Comparison of ENCODE assay signal across 12 cellular contexts in the genomic region with DNA sequence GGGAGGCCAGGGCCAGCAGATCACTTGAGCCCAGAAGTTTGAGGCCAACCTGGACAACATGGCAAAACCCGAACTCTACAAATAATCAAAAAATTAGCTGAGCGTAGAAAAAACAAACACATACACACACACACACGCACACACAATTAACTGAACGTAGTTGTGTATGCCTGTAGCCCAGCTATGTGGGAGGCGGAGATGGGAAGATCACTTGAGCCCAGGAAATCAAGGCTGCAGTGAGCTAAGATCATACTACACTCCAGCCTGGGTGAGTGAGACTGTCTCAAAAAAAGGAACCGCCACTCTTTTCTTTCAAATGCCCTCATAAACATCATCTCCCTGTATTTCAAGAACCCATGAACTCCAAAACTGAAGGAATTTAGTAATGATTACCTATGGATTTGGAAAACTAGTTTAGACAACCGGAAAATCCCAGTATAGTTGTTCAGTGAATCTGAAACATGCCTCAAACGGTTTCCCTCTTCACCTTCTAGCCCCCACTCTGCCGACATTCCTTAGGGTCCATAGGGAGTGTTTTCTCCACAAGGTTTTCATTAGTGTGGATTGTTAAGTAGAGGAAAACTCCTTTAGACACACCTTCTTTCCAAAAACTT. TPM values are rescaled to one million over a fixed set of nuclear protein-coding genes. Genes with fewer than 3 reads are reported as not detected.
DNase-seq lines count a peak whose midpoint lies in the region; ATAC-seq, FAIRE-seq and TF ChIP-seq lines count a peak whose summit lies in the region.
"Had no signal": no experiment of that assay in that cellular context is flagged by ENCODE, and none has a peak within 500 bp of the region (broad histone marks: within the 10 kb centered on the region; RNA-seq: fewer than 3 reads in every experiment).

No MANE protein-coding gene starts in this region.

- H3K9me3 ChIP-seq in SK-N-SH (no peaks in the 10 kb centered on the region), HepG2 (ENCODE audit: low read length) (no peaks in the 10 kb centered on the region)

- peak overlapping the region in 1 of 2 donors; percentile 50 for H3K4me3 Mint-ChIP-seq in activated T-cell treated with anti-CD3 and anti-CD28 coated beads, Interleukin-2, amount 50 U/mL, for 72 hours

- H3K9me2 ChIP-seq in SK-N-SH, result no peaks in the 10 kb centered on the region

- H3F3A ChIP-seq in SK-N-SH (replicated peaks; ENCODE audit: insufficient read depth), result peaks cover 23% of the 10 kb centered on the region

- H3K9ac ChIP-seq in SK-N-SH (no peak overlapping the region; the same call in 1 of the 2 replicates), HepG2 (ENCODE audit: insufficient read depth, low read depth, low read length) (no peak overlapping the region)

- H3K36me3 ChIP-seq in SK-N-SH (replicated peaks in 1 of 2; ENCODE audit: control insufficient read depth in 1 of 2, insufficient read depth in 2 of 2, low read length in 1 of 2) (peaks cover 29 to 33% of the 10 kb centered on the region in 2 experiments), HepG2 (replicated peaks in 1 of 2; ENCODE audit: control insufficient read depth in 1 of 2, insufficient read depth in 2 of 2, low read length in 2 of 2) (peaks cover 2 to 22% of the 10 kb centered on the region in 2 experiments; a peak in 3 of 5 replicates)

- 94% methylated on average over 9 of the region's 9 CpGs for WGBS in SK-N-SH (ENCODE audit: low lambda C conversion rate)
- 64% methylated on average over 9 of the region's 9 CpGs for WGBS in HepG2 (ENCODE audit: low lambda C conversion rate)

- TF ChIP-seq EP300 in SK-N-SH (IDR thresholded peaks at IDR 0.05; ENCODE audit: borderline replicate concordance in 1 of 2, low read depth in 1 of 2, low read length in 1 of 2) (no peak), HepG2 (IDR thresholded peaks at IDR 0.05; ENCODE audit: low read depth in 2 of 2, low read length in 2 of 2) (no peak), HepG2 (CRISPR knock-in tag; IDR thresholded peaks at IDR 0.05; ENCODE audit: borderline replicate concordance) (no peak)

- H3K4me1 ChIP-seq in SK-N-SH (ENCODE audit: control insufficient read depth in 1 of 2, insufficient read depth in 2 of 2, low read depth in 1 of 2, low read length in 1 of 2), result peaks cover 9 to 28% of the 10 kb centered on the region in 2 experiments; a peak in 3 of 4 replicates
- peaks cover 63% of the 10 kb centered on the region for H3K4me1 ChIP-seq in HepG2 (ENCODE audit: insufficient read depth, low read length)

- peak overlapping the region in 1 of 2 experiments; percentile 90; a peak in 2 of 4 replicates for H3K4me3 ChIP-seq in SK-N-SH (ENCODE audit: low read depth in 2 of 2, low read length in 1 of 2)
- no peak overlapping the region for H3K4me3 ChIP-seq in HepG2 (replicated peaks in 1 of 3; ENCODE audit: insufficient read depth in 1 of 3, low read depth in 2 of 3, low read length in 3 of 3)

- no peaks in the 10 kb centered on the region for H3K9me3 Mint-ChIP-seq in activated T-cell treated with anti-CD3 and anti-CD28 coated beads, Interleukin-2, amount 50 U/mL, for 72 hours

- TF ChIP-seq RAD21 in SK-N-SH (IDR thresholded peaks at IDR 0.05; ENCODE audit: low read length) (no peak), HepG2 (CRISPR knock-in tag; IDR thresholded peaks at IDR 0.05) (no peak)

- BruUV-seq in HepG2 (replicated peaks; lab: Mats Ljungman, UMichigan), result no TSS peak

- peak overlapping the region in 1 of 2 experiments; percentile 39; a peak in 1 of 4 replicates for H3K27ac ChIP-seq in SK-N-SH (ENCODE audit: low read depth in 2 of 2, low read length in 1 of 2)
- H3K27ac ChIP-seq in HepG2 (ENCODE audit: extremely low read length, insufficient read depth, low read length), result no peak overlapping the region
- peak overlapping the region; percentile 3 for H3K27ac ChIP-seq in substantia nigra (ENCODE audit: low read depth, low read length, poor library complexity, severe bottlenecking)

- H3K27me3 Mint-ChIP-seq in activated T-cell treated with anti-CD3 and anti-CD28 coated beads, Interleukin-2, amount 50 U/mL, for 72 hours (ENCODE audit: low read depth), result no peaks in the 10 kb centered on the region

- in situ Hi-C loops in HepG2 (cut with HindIII; ENCODE audit: extremely low pct_ligation_motif_present, low pct_unique_long_range_greater_than_20kb), result no loop called here

- no peak for TF ChIP-seq CTCF in SK-N-SH (IDR thresholded peaks at IDR 0.05)
- TF ChIP-seq CTCF in HepG2 (CRISPR knock-in tag; IDR thresholded peaks at IDR 0.05), result no peak

- TF ChIP-seq POLR2A in HepG2 (IDR thresholded peaks at IDR 0.05; ENCODE audit: insufficient read depth in 1 of 2, low read depth in 2 of 2, low read length in 2 of 2), result peak; percentile 32 to 69; a peak in 2 of 4 replicates

- H3K4me2 ChIP-seq in SK-N-SH (peak overlapping the region; percentile 86; the same call in 1 of the 2 replicates), HepG2 (ENCODE audit: low read depth, low read length) (peak overlapping the region; percentile 97)

- CTCF ChIA-PET in SK-N-SH (lab: Yijun Ruan, JAX), result interaction anchor here (0.7 to 10.6 kb wide), 5 partner anchors 10 to 146 kb away, joined by 3 to 99 read pairs (median 5); partner anchors contain the start of gene NUDT17
- CTCF ChIA-PET in HepG2 (lab: Yijun Ruan, JAX; ENCODE audit: low intra/inter-chr PET ratio, low total read pairs), result no interaction called here

- peaks cover 74% of the 10 kb centered on the region for H3K4me1 Mint-ChIP-seq in activated T-cell treated with anti-CD3 and anti-CD28 coated beads, Interleukin-2, amount 50 U/mL, for 72 hours (ENCODE audit: low read depth)

- peaks cover 36% of the 10 kb centered on the region for H3K79me2 ChIP-seq in SK-N-SH (ENCODE audit: insufficient read depth)
- H3K79me2 ChIP-seq in HepG2 (ENCODE audit: insufficient read depth, low read length), result peaks cover 31% of the 10 kb centered on the region

- DNase-seq in SK-N-SH (no peak), HepG2 (ENCODE audit: low spot score) (no peak), substantia nigra (lab: John Stamatoyannopoulos, UW) (no peak), dermis blood vessel endothelial cell (no peak)
- no peak for DNase-seq in activated T-cell treated with anti-CD3 and anti-CD28 coated beads, Interleukin-2, amount 50 U/mL, for 72 hours
- DNase-seq: GOT3, NCI-H82 had no signal

- H3K27ac Mint-ChIP-seq in activated T-cell treated with anti-CD3 and anti-CD28 coated beads, Interleukin-2, amount 50 U/mL, for 72 hours, result peak overlapping the region; percentile 99

- POLR2A ChIA-PET in SK-N-SH (lab: Yijun Ruan, JAX), result interaction anchor here (1.4 kb wide), 1 partner anchor 12 kb away, joined by 5 read pairs; no protein-coding TSS in a partner anchor
- POLR2A ChIA-PET in HepG2 (lab: Yijun Ruan, JAX), result interaction anchor here (1.2 to 2.6 kb wide), 4 partner anchors 10 to 28 kb away, joined by 4 to 11 read pairs (median 5); partner anchors contain the start of genes ANKRD34A and POLR3GL

- intact Hi-C loops in HepG2 (cut with micrococcal nuclease; ENCODE audit: unreplicated experiment), result no loop called here

- ATAC-seq in SK-N-SH treated with all-trans-retinoic acid at 6 μM for 48 hours, result no peak
- no peak for ATAC-seq in activated T-cell treated with anti-CD3 and anti-CD28 coated beads, Interleukin-2, amount 50 U/mL, for 72 hours (replicated peaks in 1 of 2)
- no peak for ATAC-seq in HepG2
- no peak for ATAC-seq in GM19324 (IDR thresholded peaks at IDR 0.05; ENCODE audit: low FRiP score, unreplicated experiment)
- no peak for ATAC-seq in GM21737 (IDR thresholded peaks at IDR 0.05; ENCODE audit: unreplicated experiment)

- no peak for FAIRE-seq in HepG2 (lab: Jason Lieb, UNC)

- H3K27me3 ChIP-seq in SK-N-SH (ENCODE audit: insufficient read depth) (no peaks in the 10 kb centered on the region), HepG2 (ENCODE audit: control insufficient read depth in 1 of 2, insufficient read depth in 2 of 2, low read length in 2 of 2) (no peaks in the 10 kb centered on the region; a peak in 1 of 5 replicates)

- H4K20me1 ChIP-seq in SK-N-SH (ENCODE audit: insufficient read depth) (peaks cover 38% of the 10 kb centered on the region), HepG2 (ENCODE audit: insufficient read depth, low read length) (peaks cover 50% of the 10 kb centered on the region)

- H2AFZ ChIP-seq in SK-N-SH (ENCODE audit: low read depth), result no peak overlapping the region
- no peak overlapping the region for H2AFZ ChIP-seq in HepG2 (ENCODE audit: low read length)

- peaks cover 28 to 37% of the 10 kb centered on the region in 2 donors for H3K36me3 Mint-ChIP-seq in activated T-cell treated with anti-CD3 and anti-CD28 coated beads, Interleukin-2, amount 50 U/mL, for 72 hours (ENCODE audit: insufficient read depth in 2 of 2)

RNA-seq across cellular contexts. Expression of gene TXNIP, which starts 4.5 kb away (rescaled TPM):
- polyA plus RNA-seq in SK-N-SH (2012; rRNA removed) (44.6 and 77.3 TPM in 2 replicates), HepG2 (2011; rRNA removed) (237 and 283 TPM in 2 replicates)
- polyA plus RNA-seq in SK-N-SH (2012; cell fraction: cytosol; rRNA removed), result 60.3 and 73.3 TPM in 2 replicates
- 41.9 and 93.1 TPM in 2 replicates for polyA plus RNA-seq in SK-N-SH (2012; cell fraction: nucleus; rRNA removed)
- 100 to 1,000 TPM; 141 to 212 TPM for total RNA-seq in activated T-cell treated with anti-CD3 and anti-CD28 coated beads, Interleukin-2, amount 50 U/mL, for 72 hours
- total RNA-seq in HepG2 (2016; rRNA removed; fragmentation: Illumina TruSeq; extraction: Trizol) (24.4 and 25.4 TPM in 2 replicates), dermis blood vessel endothelial cell (108 and 151 TPM in 2 replicates)
- total RNA-seq in HepG2 (2016; cell fraction: cytosol; rRNA removed; fragmentation: Illumina TruSeq; extraction: Trizol; ENCODE audit: low read depth), result 4.1 and 4.3 TPM in 2 replicates
- 23.8 and 24.4 TPM in 2 replicates for total RNA-seq in HepG2 (2016; cell fraction: insoluble cytoplasmic fraction; rRNA removed; fragmentation: Illumina TruSeq; extraction: Trizol)
- total RNA-seq in HepG2 (2016; cell fraction: membrane; rRNA removed; fragmentation: Illumina TruSeq; extraction: Trizol), result 11.5 and 11.6 TPM in 2 replicates
- total RNA-seq in HepG2 (2016; cell fraction: nucleus; rRNA removed; fragmentation: Illumina TruSeq; extraction: Trizol), result 34.7 and 39.5 TPM in 2 replicates
- 133 and 240 TPM in 2 replicates for polyA plus RNA-seq in HepG2 (2011; cell fraction: cytosol; rRNA removed)
- polyA plus RNA-seq in HepG2 (2011; cell fraction: nucleus; rRNA removed), result 150 and 152 TPM in 2 replicates
- 191 and 204 TPM in 2 replicates for polyA plus RNA-seq in HepG2 (2012)
- polyA plus RNA-seq in HepG2 (2016; cell fraction: cytosol; fragmentation: Illumina TruSeq; extraction: Trizol; ENCODE audit: low read depth), result 1.0 and 1.3 TPM in 2 replicates
- polyA plus RNA-seq in HepG2 (2016; cell fraction: insoluble cytoplasmic fraction; fragmentation: Illumina TruSeq; extraction: Trizol; ENCODE audit: low read depth), result 19.6 and 21.5 TPM in 2 replicates
- 3.9 and 4.1 TPM in 2 replicates for polyA plus RNA-seq in HepG2 (2016; cell fraction: membrane; fragmentation: Illumina TruSeq; extraction: Trizol; ENCODE audit: low read depth)
- 35.2 and 39.0 TPM in 2 replicates for polyA plus RNA-seq in HepG2 (2016; cell fraction: nucleus; fragmentation: Illumina TruSeq; extraction: Trizol; ENCODE audit: insufficient read depth, low read depth)
- polyA minus RNA-seq in HepG2 (2011; rRNA and poly(A)+ RNA removed; ENCODE audit: low replicate concordance), result 132 and 425 TPM in 2 replicates
- polyA minus RNA-seq in HepG2 (2011; cell fraction: cytosol; rRNA and poly(A)+ RNA removed), result 117 and 168 TPM in 2 replicates
- polyA minus RNA-seq in HepG2 (2011; cell fraction: nucleus; rRNA and poly(A)+ RNA removed), result 259 and 346 TPM in 2 replicates

RNA-seq across cellular contexts. Expression of gene POLR3GL, which starts 27.4 kb away (rescaled TPM):
- polyA plus RNA-seq in SK-N-SH (2012; rRNA removed) (15.8 and 17.3 TPM in 2 replicates), HepG2 (2011; rRNA removed) (10.8 and 11.5 TPM in 2 replicates)
- polyA plus RNA-seq in SK-N-SH (2012; cell fraction: cytosol; rRNA removed), result 18.3 and 24.3 TPM in 2 replicates
- polyA plus RNA-seq in SK-N-SH (2012; cell fraction: nucleus; rRNA removed), result 12.2 and 13.1 TPM in 2 replicates
- 10 to 100 TPM; 32.5 to 36.1 TPM for total RNA-seq in activated T-cell treated with anti-CD3 and anti-CD28 coated beads, Interleukin-2, amount 50 U/mL, for 72 hours
- total RNA-seq in HepG2 (2016; rRNA removed; fragmentation: Illumina TruSeq; extraction: Trizol) (12.4 and 15.3 TPM in 2 replicates), dermis blood vessel endothelial cell (17.1 and 17.2 TPM in 2 replicates)
- 7.1 and 7.5 TPM in 2 replicates for total RNA-seq in HepG2 (2016; cell fraction: cytosol; rRNA removed; fragmentation: Illumina TruSeq; extraction: Trizol; ENCODE audit: low read depth)
- 12.8 and 14.4 TPM in 2 replicates for total RNA-seq in HepG2 (2016; cell fraction: insoluble cytoplasmic fraction; rRNA removed; fragmentation: Illumina TruSeq; extraction: Trizol)
- 15.4 and 17.0 TPM in 2 replicates for total RNA-seq in HepG2 (2016; cell fraction: membrane; rRNA removed; fragmentation: Illumina TruSeq; extraction: Trizol)
- 5.4 and 6.2 TPM in 2 replicates for total RNA-seq in HepG2 (2016; cell fraction: nucleus; rRNA removed; fragmentation: Illumina TruSeq; extraction: Trizol)
- 7.4 and 7.9 TPM in 2 replicates for polyA plus RNA-seq in HepG2 (2011; cell fraction: cytosol; rRNA removed)
- polyA plus RNA-seq in HepG2 (2011; cell fraction: nucleus; rRNA removed), result 5.1 and 6.2 TPM in 2 replicates
- 14.4 and 20.2 TPM in 2 replicates for polyA plus RNA-seq in HepG2 (2012)
- 10.0 and 10.7 TPM in 2 replicates for polyA plus RNA-seq in HepG2 (2016; cell fraction: cytosol; fragmentation: Illumina TruSeq; extraction: Trizol; ENCODE audit: low read depth)
- 21.5 and 23.2 TPM in 2 replicates for polyA plus RNA-seq in HepG2 (2016; cell fraction: insoluble cytoplasmic fraction; fragmentation: Illumina TruSeq; extraction: Trizol; ENCODE audit: low read depth)
- polyA plus RNA-seq in HepG2 (2016; cell fraction: membrane; fragmentation: Illumina TruSeq; extraction: Trizol; ENCODE audit: low read depth), result 20.0 and 21.6 TPM in 2 replicates
- polyA plus RNA-seq in HepG2 (2016; cell fraction: nucleus; fragmentation: Illumina TruSeq; extraction: Trizol; ENCODE audit: insufficient read depth, low read depth), result 11.4 and 13.9 TPM in 2 replicates
- 2.5 and 3.4 TPM in 2 replicates for polyA minus RNA-seq in HepG2 (2011; rRNA and poly(A)+ RNA removed; ENCODE audit: low replicate concordance)
- 2.5 and 4.6 TPM in 2 replicates for polyA minus RNA-seq in HepG2 (2011; cell fraction: cytosol; rRNA and poly(A)+ RNA removed)
- 5.0 and 6.6 TPM in 2 replicates for polyA minus RNA-seq in HepG2 (2011; cell fraction: nucleus; rRNA and poly(A)+ RNA removed)

RNA-seq across cellular contexts. Expression of gene ANKRD34A, which starts 27.5 kb away (rescaled TPM):
- 2.6 and 3.6 TPM in 2 replicates for polyA plus RNA-seq in SK-N-SH (2012; rRNA removed)
- 1.7 and 2.4 TPM in 2 replicates for polyA plus RNA-seq in SK-N-SH (2012; cell fraction: cytosol; rRNA removed)
- 9.4 and 13.1 TPM in 2 replicates for polyA plus RNA-seq in SK-N-SH (2012; cell fraction: nucleus; rRNA removed)
- total RNA-seq in activated T-cell treated with anti-CD3 and anti-CD28 coated beads, Interleukin-2, amount 50 U/mL, for 72 hours, result 1 to 10 TPM; 2.6 to 3.6 TPM
- 0.07 and 0.14 TPM in 2 replicates for total RNA-seq in HepG2 (2016; rRNA removed; fragmentation: Illumina TruSeq; extraction: Trizol)
- total RNA-seq in HepG2 (2016; cell fraction: cytosol; rRNA removed; fragmentation: Illumina TruSeq; extraction: Trizol; ENCODE audit: low read depth), result not detected in 2 replicates
- 0.04 TPM in 1 of 2 replicates, not detected in the other for total RNA-seq in HepG2 (2016; cell fraction: insoluble cytoplasmic fraction; rRNA removed; fragmentation: Illumina TruSeq; extraction: Trizol)
- total RNA-seq in HepG2 (2016; cell fraction: membrane; rRNA removed; fragmentation: Illumina TruSeq; extraction: Trizol), result 0.03 and 0.07 TPM in 2 replicates
- 0.13 and 0.19 TPM in 2 replicates for total RNA-seq in HepG2 (2016; cell fraction: nucleus; rRNA removed; fragmentation: Illumina TruSeq; extraction: Trizol)
- 0.05 and 0.07 TPM in 2 replicates for polyA plus RNA-seq in HepG2 (2011; rRNA removed)
- polyA plus RNA-seq in HepG2 (2011; cell fraction: cytosol; rRNA removed), result 0.04 and 0.05 TPM in 2 replicates
- polyA plus RNA-seq in HepG2 (2011; cell fraction: nucleus; rRNA removed), result 0.47 and 0.53 TPM in 2 replicates
- polyA plus RNA-seq in HepG2 (2012), result 0.11 and 0.19 TPM in 2 replicates
- not detected in 2 replicates for polyA plus RNA-seq in HepG2 (2016; cell fraction: cytosol; fragmentation: Illumina TruSeq; extraction: Trizol; ENCODE audit: low read depth)
- 0.08 TPM in 1 of 2 replicates, not detected in the other for polyA plus RNA-seq in HepG2 (2016; cell fraction: insoluble cytoplasmic fraction; fragmentation: Illumina TruSeq; extraction: Trizol; ENCODE audit: low read depth)
- 0.05 TPM in 1 of 2 replicates, not detected in the other for polyA plus RNA-seq in HepG2 (2016; cell fraction: membrane; fragmentation: Illumina TruSeq; extraction: Trizol; ENCODE audit: low read depth)
- 0.12 and 0.16 TPM in 2 replicates for polyA plus RNA-seq in HepG2 (2016; cell fraction: nucleus; fragmentation: Illumina TruSeq; extraction: Trizol; ENCODE audit: insufficient read depth, low read depth)
- 0.08 and 1.4 TPM in 2 replicates for polyA minus RNA-seq in HepG2 (2011; rRNA and poly(A)+ RNA removed; ENCODE audit: low replicate concordance)
- not detected in 2 replicates for polyA minus RNA-seq in HepG2 (2011; cell fraction: cytosol; rRNA and poly(A)+ RNA removed)
- polyA minus RNA-seq in HepG2 (2011; cell fraction: nucleus; rRNA and poly(A)+ RNA removed), result 0.25 and 0.39 TPM in 2 replicates
- total RNA-seq in dermis blood vessel endothelial cell, result under 0.01 TPM in 2 replicates

RNA-seq across cellular contexts. Expression of gene HJV, which starts 29.6 kb away (rescaled TPM):
- polyA plus RNA-seq in SK-N-SH (2012; rRNA removed) (0.05 TPM in 1 of 2 replicates, not detected in the other), HepG2 (2011; rRNA removed) (0.03 TPM in 1 of 2 replicates, not detected in the other)
- polyA plus RNA-seq in SK-N-SH (2012; cell fraction: cytosol; rRNA removed), result 0.10 TPM in 1 of 2 replicates, not detected in the other
- not detected in 2 replicates for polyA plus RNA-seq in SK-N-SH (2012; cell fraction: nucleus; rRNA removed)
- total RNA-seq in activated T-cell treated with anti-CD3 and anti-CD28 coated beads, Interleukin-2, amount 50 U/mL, for 72 hours, result not detected
- total RNA-seq in HepG2 (2016; rRNA removed; fragmentation: Illumina TruSeq; extraction: Trizol) (0.15 and 0.18 TPM in 2 replicates), dermis blood vessel endothelial cell (not detected in 2 replicates)
- 0.35 TPM in 1 of 2 replicates, not detected in the other for total RNA-seq in HepG2 (2016; cell fraction: cytosol; rRNA removed; fragmentation: Illumina TruSeq; extraction: Trizol; ENCODE audit: low read depth)
- 0.30 TPM in 1 of 2 replicates, not detected in the other for total RNA-seq in HepG2 (2016; cell fraction: insoluble cytoplasmic fraction; rRNA removed; fragmentation: Illumina TruSeq; extraction: Trizol)
- 0.22 and 0.28 TPM in 2 replicates for total RNA-seq in HepG2 (2016; cell fraction: membrane; rRNA removed; fragmentation: Illumina TruSeq; extraction: Trizol)
- total RNA-seq in HepG2 (2016; cell fraction: nucleus; rRNA removed; fragmentation: Illumina TruSeq; extraction: Trizol), result not detected in 2 replicates
- polyA plus RNA-seq in HepG2 (2011; cell fraction: cytosol; rRNA removed), result 0.03 and 0.05 TPM in 2 replicates
- polyA plus RNA-seq in HepG2 (2011; cell fraction: nucleus; rRNA removed), result not detected in 2 replicates
- not detected in 2 replicates for polyA plus RNA-seq in HepG2 (2012)
- 0.08 and 0.12 TPM in 2 replicates for polyA plus RNA-seq in HepG2 (2016; cell fraction: cytosol; fragmentation: Illumina TruSeq; extraction: Trizol; ENCODE audit: low read depth)
- polyA plus RNA-seq in HepG2 (2016; cell fraction: insoluble cytoplasmic fraction; fragmentation: Illumina TruSeq; extraction: Trizol; ENCODE audit: low read depth), result not detected in 2 replicates
- not detected in 2 replicates for polyA plus RNA-seq in HepG2 (2016; cell fraction: membrane; fragmentation: Illumina TruSeq; extraction: Trizol; ENCODE audit: low read depth)
- polyA plus RNA-seq in HepG2 (2016; cell fraction: nucleus; fragmentation: Illumina TruSeq; extraction: Trizol; ENCODE audit: insufficient read depth, low read depth), result not detected in 2 replicates
- not detected in 2 replicates for polyA minus RNA-seq in HepG2 (2011; rRNA and poly(A)+ RNA removed; ENCODE audit: low replicate concordance)
- not detected in 2 replicates for polyA minus RNA-seq in HepG2 (2011; cell fraction: cytosol; rRNA and poly(A)+ RNA removed)
- polyA minus RNA-seq in HepG2 (2011; cell fraction: nucleus; rRNA and poly(A)+ RNA removed), result not detected in 2 replicates
- total RNA-seq: pulmonary artery endothelial cell had no signal
- polyA plus RNA-seq: adipose tissue had no signal

RNA-seq across cellular contexts. Expression of gene LIX1L, which starts 34.1 kb away (rescaled TPM):
- 39.1 and 39.4 TPM in 2 replicates for polyA plus RNA-seq in SK-N-SH (2012; rRNA removed)
- polyA plus RNA-seq in SK-N-SH (2012; cell fraction: cytosol; rRNA removed), result 46.0 and 49.7 TPM in 2 replicates
- polyA plus RNA-seq in SK-N-SH (2012; cell fraction: nucleus; rRNA removed), result 22.1 and 26.1 TPM in 2 replicates
- 10 to 100 TPM; 36.9 to 39.5 TPM for total RNA-seq in activated T-cell treated with anti-CD3 and anti-CD28 coated beads, Interleukin-2, amount 50 U/mL, for 72 hours
- 8.1 and 10.9 TPM in 2 replicates for total RNA-seq in HepG2 (2016; rRNA removed; fragmentation: Illumina TruSeq; extraction: Trizol)
- 1.6 TPM in 2 replicates for total RNA-seq in HepG2 (2016; cell fraction: cytosol; rRNA removed; fragmentation: Illumina TruSeq; extraction: Trizol; ENCODE audit: low read depth)
- total RNA-seq in HepG2 (2016; cell fraction: insoluble cytoplasmic fraction; rRNA removed; fragmentation: Illumina TruSeq; extraction: Trizol), result 8.3 and 9.6 TPM in 2 replicates
- total RNA-seq in HepG2 (2016; cell fraction: membrane; rRNA removed; fragmentation: Illumina TruSeq; extraction: Trizol), result 6.8 and 7.1 TPM in 2 replicates
- 5.0 and 5.9 TPM in 2 replicates for total RNA-seq in HepG2 (2016; cell fraction: nucleus; rRNA removed; fragmentation: Illumina TruSeq; extraction: Trizol)
- polyA plus RNA-seq in HepG2 (2011; rRNA removed), result 19.4 and 24.9 TPM in 2 replicates
- 19.3 and 22.0 TPM in 2 replicates for polyA plus RNA-seq in HepG2 (2011; cell fraction: cytosol; rRNA removed)
- polyA plus RNA-seq in HepG2 (2011; cell fraction: nucleus; rRNA removed), result 5.2 and 7.4 TPM in 2 replicates
- 4.8 and 5.8 TPM in 2 replicates for polyA plus RNA-seq in HepG2 (2012)
- 1.3 and 1.7 TPM in 2 replicates for polyA plus RNA-seq in HepG2 (2016; cell fraction: cytosol; fragmentation: Illumina TruSeq; extraction: Trizol; ENCODE audit: low read depth)
- polyA plus RNA-seq in HepG2 (2016; cell fraction: insoluble cytoplasmic fraction; fragmentation: Illumina TruSeq; extraction: Trizol; ENCODE audit: low read depth), result 12.8 and 15.5 TPM in 2 replicates
- 5.7 and 5.8 TPM in 2 replicates for polyA plus RNA-seq in HepG2 (2016; cell fraction: membrane; fragmentation: Illumina TruSeq; extraction: Trizol; ENCODE audit: low read depth)
- polyA plus RNA-seq in HepG2 (2016; cell fraction: nucleus; fragmentation: Illumina TruSeq; extraction: Trizol; ENCODE audit: insufficient read depth, low read depth), result 9.8 and 10.9 TPM in 2 replicates
- 15.4 and 31.6 TPM in 2 replicates for polyA minus RNA-seq in HepG2 (2011; rRNA and poly(A)+ RNA removed; ENCODE audit: low replicate concordance)
- 12.6 and 13.9 TPM in 2 replicates for polyA minus RNA-seq in HepG2 (2011; cell fraction: cytosol; rRNA and poly(A)+ RNA removed)
- 5.9 and 7.2 TPM in 2 replicates for polyA minus RNA-seq in HepG2 (2011; cell fraction: nucleus; rRNA and poly(A)+ RNA removed)
- total RNA-seq in dermis blood vessel endothelial cell, result 21.1 and 29.7 TPM in 2 replicates

Comparison
In these comparisons a context has a peak if more than half of its experiments do, and no peak if none do; other contexts are left out.
1. Of the 25 proteins assayed by ChIP-seq in both HepG2 and SK-N-SH: peak only in HepG2: NFIC; only in SK-N-SH: none; in both: POLR2AphosphoS5; in neither: 22; mixed calls (peak in some experiments, not most) for 1.